2 cellular contexts compared by ENCODE assay signal in genomic region chr19:48909424-48910077, GRCh38.
TF ChIP-seq lines count a peak whose summit lies in the region.

No MANE protein-coding gene starts in this region.

TF ChIP-seq in GM12891, 5 proteins besides CTCF, POLR2A, EP300 and RAD21:
- TF ChIP-seq PAX5 (IDR thresholded peaks at IDR 0.05; ENCODE audit: insufficient read depth, low read length, severe bottlenecking) = peak; percentile 46

TF ChIP-seq in GM12878, 131 proteins besides CTCF, POLR2A, EP300 and RAD21:
- TF ChIP-seq EED (IDR thresholded peaks at IDR 0.05; ENCODE audit: low read depth) = 0 out of 2 replicates have a peak, but pooled peaks have one; percentile 30
- peak in 1 of 2 experiments; percentile 54; a peak in 2 of 3 replicates for TF ChIP-seq EGR1 (IDR thresholded peaks at IDR 0.05; ENCODE audit: borderline replicate concordance in 1 of 2, low read depth in 2 of 2, low read length in 2 of 2)
- 0 out of 2 replicates have a peak, but pooled peaks have one; percentile 25 for TF ChIP-seq TCF12 (IDR thresholded peaks at IDR 0.05; ENCODE audit: low read depth, low read length)
- TF ChIP-seq RUNX3 (IDR thresholded peaks at IDR 0.05; ENCODE audit: low read length) = peak; percentile 35; the same call in 1 of the 2 replicates
